1 cellular context compared by ENCODE assay signal in genomic region chr17:73262676-73263642, GRCh38.
TF ChIP-seq lines count a peak whose summit lies in the region.

No MANE protein-coding gene starts in this region.

TF ChIP-seq in HepG2, 621 proteins besides CTCF, POLR2A, EP300 and RAD21 (continued from another document and continues in another):
- TF ChIP-seq PRDM10 (CRISPR knock-in tag; IDR thresholded peaks at IDR 0.05; ENCODE audit: low read depth) (0 out of 2 replicates have a peak, but pooled peaks have one; percentile 42), FIP1L1 (IDR thresholded peaks at IDR 0.05; ENCODE audit: borderline replicate concordance, insufficient read depth, low read depth, low read length) (no peak), GLMP (CRISPR knock-in tag; IDR thresholded peaks at IDR 0.05; ENCODE audit: borderline replicate concordance) (no peak), NKX3-1 (CRISPR knock-in tag; IDR thresholded peaks at IDR 0.05) (no peak), ZNF281 (CRISPR knock-in tag; IDR thresholded peaks at IDR 0.05; ENCODE audit: borderline replicate concordance) (no peak), DR1 (CRISPR knock-in tag; IDR thresholded peaks at IDR 0.05) (no peak), ZEB1 (IDR thresholded peaks at IDR 0.05; ENCODE audit: insufficient replicate concordance, low read depth) (no peak), ZFP62 (CRISPR knock-in tag; IDR thresholded peaks at IDR 0.05) (no peak), ZBTB26 (CRISPR knock-in tag; IDR thresholded peaks at IDR 0.05; ENCODE audit: borderline replicate concordance) (peak; percentile 36; the same call in 1 of the 2 replicates), PHF20 (CRISPR knock-in tag; IDR thresholded peaks at IDR 0.05) (no peak), ZNF558 (CRISPR knock-in tag; IDR thresholded peaks at IDR 0.05; ENCODE audit: borderline replicate concordance) (0 out of 2 replicates have a peak, but pooled peaks have one; percentile 1), MAFF (IDR thresholded peaks at IDR 0.05; ENCODE audit: low read depth, low read length) (no peak), RCOR2 (CRISPR knock-in tag; IDR thresholded peaks at IDR 0.05) (0 out of 2 replicates have a peak, but pooled peaks have one; percentile 8), ZNF160 (CRISPR knock-in tag; IDR thresholded peaks at IDR 0.05) (no peak), ZNF235 (CRISPR knock-in tag; IDR thresholded peaks at IDR 0.05; ENCODE audit: borderline replicate concordance) (no peak), ZNF674 (CRISPR knock-in tag; IDR thresholded peaks at IDR 0.05; ENCODE audit: low read depth) (no peak), HNF4A (CRISPR knock-in tag; IDR thresholded peaks at IDR 0.05) (peak; percentile 56), CAMTA2 (CRISPR knock-in tag; IDR thresholded peaks at IDR 0.05; ENCODE audit: borderline replicate concordance) (no peak), ZFP41 (CRISPR knock-in tag; IDR thresholded peaks at IDR 0.05; ENCODE audit: borderline replicate concordance) (no peak), THAP9 (CRISPR knock-in tag; IDR thresholded peaks at IDR 0.05; ENCODE audit: borderline replicate concordance) (no peak), SPEN (CRISPR knock-in tag; IDR thresholded peaks at IDR 0.05; ENCODE audit: low read depth) (no peak), GZF1 (CRISPR knock-in tag; IDR thresholded peaks at IDR 0.05) (no peak), ZBTB40 (IDR thresholded peaks at IDR 0.05) (no peak), ZBTB40 (CRISPR knock-in tag; IDR thresholded peaks at IDR 0.05) (no peak), GRHL1 (CRISPR knock-in tag; conservative IDR thresholded peaks at IDR 0.05) (no peak), ZNF367 (CRISPR knock-in tag; IDR thresholded peaks at IDR 0.05; ENCODE audit: borderline replicate concordance) (no peak), BRCA1 (CRISPR knock-in tag; IDR thresholded peaks at IDR 0.05) (no peak), MNT (IDR thresholded peaks at IDR 0.05) (no peak)
